ENCODE assay signal across 1 cellular context in the genomic region with DNA sequence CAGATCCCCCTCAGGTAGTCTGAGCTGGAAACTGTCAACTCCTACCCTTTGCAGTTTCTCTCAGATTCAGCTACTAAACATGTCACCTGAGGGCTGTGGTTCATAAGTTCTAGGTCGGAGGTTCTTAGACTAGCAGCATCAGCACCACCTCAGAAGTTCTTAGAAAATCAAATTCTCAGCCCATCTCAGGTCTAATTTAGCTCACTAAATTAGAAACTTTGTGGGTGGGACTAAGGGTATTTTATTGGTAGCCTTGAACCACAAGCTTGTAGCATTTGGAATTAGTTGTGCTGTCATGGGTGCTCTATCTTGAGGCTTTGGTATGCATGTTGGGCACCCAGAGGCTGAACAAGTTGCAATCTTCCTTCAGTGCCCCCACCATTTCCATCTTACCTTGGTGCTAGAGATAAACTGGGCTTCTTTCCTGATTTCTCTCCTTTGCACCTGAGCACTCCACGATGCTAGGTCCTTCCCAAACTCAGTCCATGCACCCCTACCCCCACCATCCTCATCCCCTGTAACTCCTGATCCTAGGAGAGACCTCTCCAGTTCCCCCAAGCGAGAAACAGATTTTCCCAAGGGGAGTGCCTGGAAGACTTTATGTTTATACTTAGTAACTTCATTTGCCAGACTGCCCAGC.
TF ChIP-seq lines count a peak whose summit lies in the region.

No MANE protein-coding gene starts in this region.

TF ChIP-seq in endothelial cell of umbilical vein, 7 proteins besides CTCF, POLR2A, EP300 and RAD21:
- no peak for TF ChIP-seq JUN (IDR thresholded peaks at IDR 0.05; ENCODE audit: borderline replicate concordance, insufficient read depth, insufficient read length, low read depth)
- no peak for TF ChIP-seq MYC (IDR thresholded peaks at IDR 0.05; ENCODE audit: low read depth, low read length)
- TF ChIP-seq FOS (IDR thresholded peaks at IDR 0.05; ENCODE audit: borderline replicate concordance, insufficient read depth, low read length) = no peak
- TF ChIP-seq POLR2AphosphoS5 (IDR thresholded peaks at IDR 0.05; ENCODE audit: insufficient read depth, low read depth, low read length) = no peak
- no peak for TF ChIP-seq EZH2 (IDR thresholded peaks at IDR 0.05; ENCODE audit: borderline replicate concordance, low read depth, low read length, severe bottlenecking)
- peak; percentile 2 for TF ChIP-seq GATA2 (IDR thresholded peaks at IDR 0.05; ENCODE audit: insufficient read depth, insufficient read length, low read depth, low read length)
- TF ChIP-seq, protein P1, sequence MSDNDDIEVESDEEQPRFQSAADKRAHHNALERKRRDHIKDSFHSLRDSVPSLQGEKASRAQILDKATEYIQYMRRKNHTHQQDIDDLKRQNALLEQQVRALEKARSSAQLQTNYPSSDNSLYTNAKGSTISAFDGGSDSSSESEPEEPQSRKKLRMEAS (IDR thresholded peaks at IDR 0.05; ENCODE audit: insufficient read depth, insufficient read length) = no peak
